ENCODE assay signal across 1 cellular context in the genomic region with DNA sequence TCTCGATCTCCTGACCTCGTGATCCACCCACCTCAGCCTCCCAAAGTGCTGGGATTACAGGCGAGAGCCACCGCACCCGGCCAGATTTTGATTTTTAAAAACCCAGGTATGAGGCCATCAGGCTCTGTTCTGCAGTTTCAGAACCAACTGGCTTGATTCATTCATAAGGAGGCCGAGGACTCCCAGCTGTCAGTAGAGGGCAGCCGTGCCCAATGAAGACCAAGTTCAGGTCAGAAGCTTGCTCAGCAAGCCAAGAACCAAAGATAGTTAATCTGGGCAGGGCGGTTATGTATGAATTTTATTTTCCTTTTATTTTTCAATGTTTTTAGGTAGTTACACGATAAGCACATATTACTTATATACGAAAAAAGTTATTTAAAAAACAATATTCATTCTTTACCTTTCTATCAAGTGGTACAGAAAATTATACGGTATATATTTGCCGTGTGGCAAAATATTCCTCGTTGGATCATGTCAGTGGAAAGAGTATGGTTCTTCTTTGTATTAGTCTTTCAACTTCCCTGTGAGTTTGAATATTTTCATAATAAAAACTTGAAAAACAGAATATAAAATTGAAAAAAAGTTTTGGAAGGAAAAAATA.
TF ChIP-seq lines count a peak whose summit lies in the region.

No MANE protein-coding gene starts in this region.

TF ChIP-seq in IMR-90, 13 proteins besides CTCF, POLR2A, EP300 and RAD21:
- TF ChIP-seq, protein P1, sequence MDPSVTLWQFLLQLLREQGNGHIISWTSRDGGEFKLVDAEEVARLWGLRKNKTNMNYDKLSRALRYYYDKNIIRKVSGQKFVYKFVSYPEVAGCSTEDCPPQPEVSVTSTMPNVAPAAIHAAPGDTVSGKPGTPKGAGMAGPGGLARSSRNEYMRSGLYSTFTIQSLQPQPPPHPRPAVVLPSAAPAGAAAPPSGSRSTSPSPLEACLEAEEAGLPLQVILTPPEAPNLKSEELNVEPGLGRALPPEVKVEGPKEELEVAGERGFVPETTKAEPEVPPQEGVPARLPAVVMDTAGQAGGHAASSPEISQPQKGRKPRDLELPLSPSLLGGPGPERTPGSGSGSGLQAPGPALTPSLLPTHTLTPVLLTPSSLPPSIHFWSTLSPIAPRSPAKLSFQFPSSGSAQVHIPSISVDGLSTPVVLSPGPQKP (IDR thresholded peaks at IDR 0.05; ENCODE audit: borderline replicate concordance, low read depth, low read length), result no peak
- no peak for TF ChIP-seq RCOR1 (IDR thresholded peaks at IDR 0.05; ENCODE audit: insufficient replicate concordance, low read length)
- TF ChIP-seq MAFK (IDR thresholded peaks at IDR 0.05; ENCODE audit: low read depth, low read length), result peak; percentile 54; the same call in 1 of the 2 replicates
- no peak for TF ChIP-seq USF2 (IDR thresholded peaks at IDR 0.05; ENCODE audit: low read depth, low read length)
- TF ChIP-seq BHLHE40 (IDR thresholded peaks at IDR 0.05; ENCODE audit: low read depth, low read length), result no peak
- TF ChIP-seq FOS (IDR thresholded peaks at IDR 0.05; ENCODE audit: low read depth, low read length), result no peak
- TF ChIP-seq NFE2L2 (IDR thresholded peaks at IDR 0.05; ENCODE audit: low read depth, low read length), result no peak
- TF ChIP-seq MAZ (IDR thresholded peaks at IDR 0.05; ENCODE audit: borderline replicate concordance, low read depth, low read length), result 0 out of 2 replicates have a peak, but pooled peaks have one; percentile 13
- no peak for TF ChIP-seq MXI1 (IDR thresholded peaks at IDR 0.05; ENCODE audit: borderline replicate concordance, low read depth, low read length)
- peak; percentile 74 for TF ChIP-seq SMC3 (IDR thresholded peaks at IDR 0.05; ENCODE audit: low read depth, low read length)
- no peak for TF ChIP-seq CEBPB (IDR thresholded peaks at IDR 0.05; ENCODE audit: low read depth, low read length)
